ENCODE assay signal across 8 cellular contexts in genomic region chr21:41766883-41767605, GRCh38. TPM values are rescaled to one million over a fixed set of nuclear protein-coding genes. Genes with fewer than 3 reads are reported as not detected.
DNase-seq lines count a peak whose midpoint lies in the region; ATAC-seq and TF ChIP-seq lines count a peak whose summit lies in the region.

RIPK4 (minus strand) TSS chr21:41767052; CDS start chr21:41767041, 11 bp downstream.

- CTCF ChIA-PET in HEK293T (lab: Yijun Ruan, JAX) = interaction anchor here (0.6 to 2.2 kb wide), 2 partner anchors 17 to 155 kb away, joined by 3 to 9 read pairs; no protein-coding TSS in a partner anchor

- peak within 1 kb of the TSS; percentile 58 to 82 (median 74) for H3K4me2 ChIP-seq in BLaER1 treated with 17β-estradiol and CSF1 and Interleukin-3, amounts not matched to agents 10 nM and 100 nM

- peaks cover 81 to 92% (median 88%) of the 10 kb centered on the region in 11 experiments for H3K27me3 ChIP-seq in BLaER1 treated with 17β-estradiol and CSF1 and Interleukin-3, amounts not matched to agents 10 nM and 100 nM
- H3K27me3 ChIP-seq in NT2/D1 (ENCODE audit: insufficient read depth, insufficient read length) (peaks cover 89% of the 10 kb centered on the region), left ventricle myocardium inferior (ENCODE audit: low read depth) (peaks cover 100% of the 10 kb centered on the region)

- H3K4me1 ChIP-seq in BLaER1 treated with 17β-estradiol and CSF1 and Interleukin-3, amounts not matched to agents 10 nM and 100 nM = peaks cover 13 to 19% (median 17%) of the 10 kb centered on the region in 10 experiments
- H3K4me1 ChIP-seq in NT2/D1 (ENCODE audit: insufficient read depth, insufficient read length) = peaks cover 17% of the 10 kb centered on the region
- H3K4me1 ChIP-seq in left ventricle myocardium inferior = peaks cover 33% of the 10 kb centered on the region

- POLR2A ChIA-PET in HEK293T (lab: Yijun Ruan, JAX) = interaction anchor here (1.9 kb wide), 2 partner anchors 14 to 154 kb away, joined by 6 to 9 read pairs; no protein-coding TSS in a partner anchor

- H3K36me3 ChIP-seq in BLaER1 treated with 17β-estradiol and CSF1 and Interleukin-3, amounts not matched to agents 10 nM and 100 nM = no peaks in the 10 kb centered on the region
- H3K36me3 ChIP-seq in NT2/D1 (ENCODE audit: insufficient read depth, insufficient read length, low read length) = no peaks in the 10 kb centered on the region
- H3K36me3 ChIP-seq in left ventricle myocardium inferior = no peaks in the 10 kb centered on the region

- H3K4me3 ChIP-seq in BLaER1 treated with 17β-estradiol and CSF1 and Interleukin-3, amounts not matched to agents 10 nM and 100 nM = peak within 1 kb of the TSS in 4 of 10 experiments; percentile 7 to 45 (median 28); a peak in 6 of 20 replicates
- H3K4me3 ChIP-seq in NT2/D1 (ENCODE audit: insufficient read length, low read depth) (peak within 1 kb of the TSS; percentile 69), left ventricle myocardium inferior (peak within 1 kb of the TSS; percentile 53), skin epidermis (peak within 1 kb of the TSS; percentile 40 to 73 (median 49))

- H4K20me1 ChIP-seq in BLaER1 treated with 17β-estradiol and CSF1 and Interleukin-3, amounts not matched to agents 10 nM and 100 nM = peaks cover 0 to 34% (median 5%) of the 10 kb centered on the region in 11 experiments; a peak in 8 of 22 replicates

- H3K9me3 ChIP-seq in BLaER1 treated with 17β-estradiol and CSF1 and Interleukin-3, amounts not matched to agents 10 nM and 100 nM (replicated peaks in 1 of 11) = peaks cover 0 to 15% (median 11%) of the 10 kb centered on the region in 11 experiments; a peak in 14 of 22 replicates
- no peaks in the 10 kb centered on the region for H3K9me3 ChIP-seq in NT2/D1 (ENCODE audit: insufficient read depth, low read length)
- H3K9me3 ChIP-seq in left ventricle myocardium inferior (replicated peaks) = no peaks in the 10 kb centered on the region

- DNase-seq in HEK293T (ENCODE audit: extremely low spot score) (peak; percentile 88), NT2/D1 (ENCODE audit: low read depth, low spot score) (no peak), left ventricle myocardium inferior (no peak), cerebellar cortex (ENCODE audit: low spot score) (no peak)
- DNase-seq in activated T-helper 9 cell treated with anti-CD3 and anti-CD28 coated beads, Interleukin-2, amount 50 U/mL, for 16 hours (ENCODE audit: low read depth) = peak; percentile 21

- intact Hi-C loops in left ventricle myocardium inferior (cut with micrococcal nuclease) = no loop called here

- no peak within 1 kb of the TSS for H3K27ac ChIP-seq in BLaER1 treated with 17β-estradiol and CSF1 and Interleukin-3, amounts not matched to agents 10 nM and 100 nM
- H3K27ac ChIP-seq in left ventricle myocardium inferior (replicated peaks) (no peak within 1 kb of the TSS), skin epidermis (peak within 1 kb of the TSS; percentile 30 to 94 (median 82))

- TF ChIP-seq CTCF in left ventricle myocardium inferior (IDR thresholded peaks at IDR 0.05; ENCODE audit: borderline replicate concordance) = no peak

- ATAC-seq in HG02571 (IDR thresholded peaks at IDR 0.05; ENCODE audit: unreplicated experiment) = no peak

- no peak within 1 kb of the TSS for H3K9ac ChIP-seq in BLaER1 treated with 17β-estradiol and CSF1 and Interleukin-3, amounts not matched to agents 10 nM and 100 nM
- H3K9ac ChIP-seq in NT2/D1 (ENCODE audit: insufficient read length, low read depth) = peak within 1 kb of the TSS; percentile 47

TF ChIP-seq in HEK293T, 16 proteins besides CTCF, POLR2A, EP300 and RAD21:
- TF ChIP-seq L3MBTL2 (conservative IDR thresholded peaks at IDR 0.05) (0 out of 2 replicates have a peak, but pooled peaks have one; percentile 23), CTBP1 (IDR thresholded peaks at IDR 0.05; ENCODE audit: borderline replicate concordance) (0 out of 2 replicates have a peak, but pooled peaks have one; percentile 35), ZNF384 (IDR thresholded peaks at IDR 0.05) (peak; percentile 2; the same call in 1 of the 2 replicates), HDGF (IDR thresholded peaks at IDR 0.05; ENCODE audit: borderline replicate concordance) (no peak)

RNA-seq across cellular contexts. Expression of gene RIPK4, which starts in this region (rescaled TPM):
- 0.11 TPM for total RNA-seq in left ventricle myocardium inferior

Comparison
In these comparisons a context has a peak if more than half of its experiments do, and no peak if none do; other contexts are left out.
1. H3K27ac ChIP-seq: peak in skin epidermis (21 of 21); none in BLaER1 treated with 17β-estradiol and CSF1 and Interleukin-3, amounts not matched to agents 10 nM and 100 nM (0 of 11) and left ventricle myocardium inferior (single experiment).
2. DNase-seq: peak in HEK293T (single experiment) and activated T-helper 9 cell treated with anti-CD3 and anti-CD28 coated beads, Interleukin-2, amount 50 U/mL, for 16 hours (single experiment); none in NT2/D1 (single experiment), left ventricle myocardium inferior (single experiment) and cerebellar cortex (single experiment).